Comparison of ENCODE assay signal across 11 cellular contexts in genomic region chr4:87044511-87045369, GRCh38.
DNase-seq lines count a peak whose midpoint lies in the region; ATAC-seq and TF ChIP-seq lines count a peak whose summit lies in the region.
"Had no signal": no experiment of that assay in that cellular context is flagged by ENCODE, and none has a peak within 500 bp of the region (broad histone marks: within the 10 kb centered on the region; RNA-seq: fewer than 3 reads in every experiment).

No MANE protein-coding gene starts in this region.

- no peak overlapping the region for H3K9ac ChIP-seq in SK-N-SH
- H3K9ac ChIP-seq in neural cell (ENCODE audit: low read length): no peak overlapping the region

- intact Hi-C loops in vagina (cut with DNase I): loop anchor here (5.0 kb wide), 1 partner anchor 37 kb away; no protein-coding TSS in a partner anchor

- WGBS in SK-N-SH (ENCODE audit: low lambda C conversion rate): 81% methylated on average over 7 of the region's 7 CpGs

- TF ChIP-seq CTCF in SK-N-SH (IDR thresholded peaks at IDR 0.05) (no peak), neural cell (IDR thresholded peaks at IDR 0.05; ENCODE audit: poor library complexity, severe bottlenecking) (no peak), vagina (IDR thresholded peaks at IDR 0.05) (no peak)

- H3F3A ChIP-seq in SK-N-SH (replicated peaks; ENCODE audit: insufficient read depth) (no peaks in the 10 kb centered on the region), neural cell (ENCODE audit: insufficient read depth, low read length, poor library complexity, severe bottlenecking) (no peaks in the 10 kb centered on the region)

- CTCF ChIA-PET in SK-N-SH (lab: Yijun Ruan, JAX): interaction anchor here (0.7 to 1.2 kb wide), 3 partner anchors 14 to 122 kb away, joined by 3 read pairs; no protein-coding TSS in a partner anchor

- H3K9me3 ChIP-seq in SK-N-SH (no peaks in the 10 kb centered on the region), neural cell (ENCODE audit: low read length) (no peaks in the 10 kb centered on the region), vagina (no peaks in the 10 kb centered on the region)

- H3K4me2 ChIP-seq in SK-N-SH: no peak overlapping the region
- H3K4me2 ChIP-seq in neural cell (ENCODE audit: low read length): peak overlapping the region; percentile 18
- H3K4me2 ChIP-seq: smooth muscle cell had no signal

- no peaks in the 10 kb centered on the region for H3K9me2 ChIP-seq in SK-N-SH
- no peaks in the 10 kb centered on the region for H3K9me2 ChIP-seq in neural cell (ENCODE audit: insufficient read depth, low read length)

- peaks cover 27% of the 10 kb centered on the region for H3K79me2 ChIP-seq in SK-N-SH (ENCODE audit: insufficient read depth)
- H3K79me2 ChIP-seq in neural cell (replicated peaks; ENCODE audit: insufficient read depth, low read length): peaks cover 34% of the 10 kb centered on the region

- H2AFZ ChIP-seq in SK-N-SH (ENCODE audit: low read depth) (no peak overlapping the region), neural cell (ENCODE audit: low read depth, low read length) (no peak overlapping the region)

- H3K36me3 ChIP-seq in SK-N-SH (replicated peaks in 1 of 2; ENCODE audit: control insufficient read depth in 1 of 2, insufficient read depth in 2 of 2, low read length in 1 of 2) (peaks cover 6 to 12% of the 10 kb centered on the region in 2 experiments), neural cell (ENCODE audit: insufficient read depth, low read length) (no peaks in the 10 kb centered on the region), vagina (peaks cover 0 to 13% of the 10 kb centered on the region in 2 donors)

- H4K20me1 ChIP-seq in SK-N-SH (ENCODE audit: insufficient read depth) (no peaks in the 10 kb centered on the region), neural cell (ENCODE audit: insufficient read depth) (no peaks in the 10 kb centered on the region)

- TF ChIP-seq EP300 in SK-N-SH (IDR thresholded peaks at IDR 0.05; ENCODE audit: borderline replicate concordance in 1 of 2, low read depth in 1 of 2, low read length in 1 of 2): 0 out of 4 replicates have a peak, but pooled peaks of 1 of the 2 experiments have one; percentile 4
- TF ChIP-seq EP300 in neural cell (conservative IDR thresholded peaks at IDR 0.05; ENCODE audit: poor library complexity, severe bottlenecking): no peak

- TF ChIP-seq RAD21 in SK-N-SH (IDR thresholded peaks at IDR 0.05; ENCODE audit: low read length) (no peak), neural cell (conservative IDR thresholded peaks at IDR 0.05) (no peak)

- POLR2A ChIA-PET in SK-N-SH (lab: Yijun Ruan, JAX): no interaction called here

- H3K27me3 ChIP-seq in SK-N-SH (ENCODE audit: insufficient read depth): no peaks in the 10 kb centered on the region
- H3K27me3 ChIP-seq in neural cell (ENCODE audit: insufficient read depth, low read depth, low read length): no peaks in the 10 kb centered on the region
- H3K27me3 ChIP-seq in vagina: no peaks in the 10 kb centered on the region

- H3K4me3 ChIP-seq in SK-N-SH (ENCODE audit: low read depth in 2 of 2, low read length in 1 of 2) (no peak overlapping the region), neural cell (ENCODE audit: low read length) (no peak overlapping the region), vagina (peak overlapping the region in 1 of 2 donors; percentile 23)
- H3K4me3 ChIP-seq: smooth muscle cell had no signal

- H3K4me1 ChIP-seq in SK-N-SH (ENCODE audit: control insufficient read depth in 1 of 2, insufficient read depth in 2 of 2, low read depth in 1 of 2, low read length in 1 of 2): peaks cover 0 to 14% of the 10 kb centered on the region in 2 experiments; a peak in 2 of 4 replicates
- H3K4me1 ChIP-seq in vagina: peaks cover 75% of the 10 kb centered on the region

- no peak for ATAC-seq in SK-N-SH treated with all-trans-retinoic acid at 6 μM for 48 hours
- ATAC-seq in HG03565 (IDR thresholded peaks at IDR 0.05; ENCODE audit: unreplicated experiment): no peak
- no peak for ATAC-seq in GM19023 (IDR thresholded peaks at IDR 0.05; ENCODE audit: unreplicated experiment)
- ATAC-seq in HG03571 (IDR thresholded peaks at IDR 0.05; ENCODE audit: unreplicated experiment): no peak
- ATAC-seq: activated CD4-positive, CD25-positive, alpha-beta regulatory T cell treated with anti-CD3 and anti-CD28 coated beads, Interleukin-2, amount 50 U/mL, for 24 hours had no signal

- no peak for TF ChIP-seq POLR2A in vagina (IDR thresholded peaks at IDR 0.05)

- H3K27ac ChIP-seq in SK-N-SH (ENCODE audit: low read depth in 2 of 2, low read length in 1 of 2) (peak overlapping the region in 1 of 2 experiments; percentile 28; a peak in 1 of 4 replicates), neural cell (ENCODE audit: low read length) (no peak overlapping the region), vagina (peak overlapping the region; percentile 84)

- DNase-seq in SK-N-SH: peak; percentile 43
- peak; percentile 57 for DNase-seq in glomerular endothelial cell (ENCODE audit: extremely low read depth, low read depth, low spot score)
- no peak for DNase-seq in vagina (ENCODE audit: extremely low spot score in 2 of 2)
- DNase-seq: Kasumi-1 had no signal

TF ChIP-seq in SK-N-SH, 30 proteins besides CTCF, POLR2A, EP300 and RAD21:
- TF ChIP-seq GATA2 (CRISPR knock-in tag; IDR thresholded peaks at IDR 0.05) (peak; percentile 50), MXI1 (IDR thresholded peaks at IDR 0.05; ENCODE audit: low read depth, low read length) (peak; percentile 50; the same call in 1 of the 2 replicates), MEF2A (IDR thresholded peaks at IDR 0.05; ENCODE audit: borderline replicate concordance, low read depth) (no peak)
TF ChIP-seq in SK-N-SH: peak in this region for 2.

TF ChIP-seq in SK-N-SH treated with all-trans-retinoic acid at 6 μM for 48 hours, 23 proteins besides CTCF, POLR2A, EP300 and RAD21:
- TF ChIP-seq GLIS3 (CRISPR knock-in tag; IDR thresholded peaks at IDR 0.05): no peak
- no peak for TF ChIP-seq ZFP30 (CRISPR knock-in tag; IDR thresholded peaks at IDR 0.05)
- TF ChIP-seq, protein P1, sequence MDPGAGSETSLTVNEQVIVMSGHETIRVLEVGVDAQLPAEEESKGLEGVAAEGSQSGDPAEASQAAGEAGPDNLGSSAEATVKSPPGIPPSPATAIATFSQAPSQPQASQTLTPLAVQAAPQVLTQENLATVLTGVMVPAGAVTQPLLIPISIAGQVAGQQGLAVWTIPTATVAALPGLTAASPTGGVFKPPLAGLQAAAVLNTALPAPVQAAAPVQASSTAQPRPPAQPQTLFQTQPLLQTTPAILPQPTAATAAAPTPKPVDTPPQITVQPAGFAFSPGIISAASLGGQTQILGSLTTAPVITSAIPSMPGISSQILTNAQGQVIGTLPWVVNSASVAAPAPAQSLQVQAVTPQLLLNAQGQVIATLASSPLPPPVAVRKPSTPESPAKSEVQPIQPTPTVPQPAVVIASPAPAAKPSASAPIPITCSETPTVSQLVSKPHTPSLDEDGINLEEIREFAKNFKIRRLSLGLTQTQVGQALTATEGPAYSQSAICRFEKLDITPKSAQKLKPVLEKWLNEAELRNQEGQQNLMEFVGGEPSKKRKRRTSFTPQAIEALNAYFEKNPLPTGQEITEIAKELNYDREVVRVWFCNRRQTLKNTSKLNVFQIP (CRISPR knock-in tag; IDR thresholded peaks at IDR 0.05; ENCODE audit: borderline replicate concordance, low read depth): no peak
- no peak for TF ChIP-seq CREB5 (CRISPR knock-in tag; IDR thresholded peaks at IDR 0.05; ENCODE audit: low read depth)

TF ChIP-seq in neural cell, 6 proteins besides CTCF, POLR2A, EP300 and RAD21:
- TF ChIP-seq EZH2 (IDR thresholded peaks at IDR 0.05; ENCODE audit: borderline replicate concordance, insufficient read depth, low read length, poor library complexity, severe bottlenecking): no peak
- TF ChIP-seq, protein P2, sequence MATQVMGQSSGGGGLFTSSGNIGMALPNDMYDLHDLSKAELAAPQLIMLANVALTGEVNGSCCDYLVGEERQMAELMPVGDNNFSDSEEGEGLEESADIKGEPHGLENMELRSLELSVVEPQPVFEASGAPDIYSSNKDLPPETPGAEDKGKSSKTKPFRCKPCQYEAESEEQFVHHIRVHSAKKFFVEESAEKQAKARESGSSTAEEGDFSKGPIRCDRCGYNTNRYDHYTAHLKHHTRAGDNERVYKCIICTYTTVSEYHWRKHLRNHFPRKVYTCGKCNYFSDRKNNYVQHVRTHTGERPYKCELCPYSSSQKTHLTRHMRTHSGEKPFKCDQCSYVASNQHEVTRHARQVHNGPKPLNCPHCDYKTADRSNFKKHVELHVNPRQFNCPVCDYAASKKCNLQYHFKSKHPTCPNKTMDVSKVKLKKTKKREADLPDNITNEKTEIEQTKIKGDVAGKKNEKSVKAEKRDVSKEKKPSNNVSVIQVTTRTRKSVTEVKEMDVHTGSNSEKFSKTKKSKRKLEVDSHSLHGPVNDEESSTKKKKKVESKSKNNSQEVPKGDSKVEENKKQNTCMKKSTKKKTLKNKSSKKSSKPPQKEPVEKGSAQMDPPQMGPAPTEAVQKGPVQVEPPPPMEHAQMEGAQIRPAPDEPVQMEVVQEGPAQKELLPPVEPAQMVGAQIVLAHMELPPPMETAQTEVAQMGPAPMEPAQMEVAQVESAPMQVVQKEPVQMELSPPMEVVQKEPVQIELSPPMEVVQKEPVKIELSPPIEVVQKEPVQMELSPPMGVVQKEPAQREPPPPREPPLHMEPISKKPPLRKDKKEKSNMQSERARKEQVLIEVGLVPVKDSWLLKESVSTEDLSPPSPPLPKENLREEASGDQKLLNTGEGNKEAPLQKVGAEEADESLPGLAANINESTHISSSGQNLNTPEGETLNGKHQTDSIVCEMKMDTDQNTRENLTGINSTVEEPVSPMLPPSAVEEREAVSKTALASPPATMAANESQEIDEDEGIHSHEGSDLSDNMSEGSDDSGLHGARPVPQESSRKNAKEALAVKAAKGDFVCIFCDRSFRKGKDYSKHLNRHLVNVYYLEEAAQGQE (IDR thresholded peaks at IDR 0.05; ENCODE audit: borderline replicate concordance): no peak
- TF ChIP-seq POLR2AphosphoS5 (IDR thresholded peaks at IDR 0.05): no peak
- TF ChIP-seq MXI1 (conservative IDR thresholded peaks at IDR 0.05; ENCODE audit: poor library complexity, severe bottlenecking): no peak
- TF ChIP-seq SMC3 (conservative IDR thresholded peaks at IDR 0.05; ENCODE audit: poor library complexity): no peak
- no peak for TF ChIP-seq TAF1 (IDR thresholded peaks at IDR 0.05; ENCODE audit: low read depth)

Comparison
In these comparisons a context has a peak if more than half of its experiments do, and no peak if none do; other contexts are left out.
1. DNase-seq: peak in SK-N-SH (single experiment) and glomerular endothelial cell (single experiment); none in vagina (0 of 2).